1 cellular context compared by ENCODE assay signal in the genomic region with DNA sequence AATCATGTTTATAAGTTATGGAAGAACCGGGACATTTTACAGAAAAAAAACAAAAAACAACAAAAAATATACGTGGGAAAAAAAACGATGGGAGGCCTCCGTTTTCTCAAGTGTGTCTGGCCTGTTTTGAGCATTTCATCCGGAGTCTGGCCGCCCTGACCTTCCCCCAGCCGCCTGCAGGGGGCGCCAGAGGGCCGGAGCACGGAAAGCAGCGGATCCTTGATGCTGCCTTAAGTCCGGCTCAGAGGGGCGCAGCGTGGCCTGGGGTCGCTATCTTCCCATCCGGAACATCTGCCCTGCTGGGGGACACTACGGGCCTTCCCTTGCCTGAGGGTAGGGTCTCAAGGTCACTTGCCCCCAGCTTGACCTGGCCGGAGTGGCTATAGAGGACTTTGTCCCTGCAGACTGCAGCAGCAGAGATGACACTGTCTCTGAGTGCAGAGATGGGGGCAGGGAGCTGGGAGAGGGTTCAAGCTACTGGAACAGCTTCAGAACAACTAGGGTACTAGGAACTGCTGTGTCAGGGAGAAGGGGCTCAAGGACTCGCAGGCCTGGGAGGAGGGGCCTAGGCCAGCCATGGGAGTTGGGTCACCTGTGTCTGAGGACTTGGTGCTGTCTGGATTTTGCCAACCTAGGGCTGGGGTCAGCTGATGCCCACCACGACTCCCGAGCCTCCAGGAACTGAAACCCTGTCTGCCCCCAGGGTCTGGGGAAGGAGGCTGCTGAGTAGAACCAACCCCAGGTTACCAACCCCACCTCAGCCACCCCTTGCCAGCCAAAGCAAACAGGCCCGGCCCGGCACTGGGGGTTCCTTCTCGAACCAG.
TF ChIP-seq lines count a peak whose summit lies in the region.

No MANE protein-coding gene starts in this region.

TF ChIP-seq in WTC11, 78 proteins besides CTCF, POLR2A, EP300 and RAD21 (continued from another document):
- TF ChIP-seq IRF2 (CRISPR knock-in tag; IDR thresholded peaks at IDR 0.05; ENCODE audit: borderline replicate concordance, low read depth) (no peak), ZNF512 (CRISPR knock-in tag; IDR thresholded peaks at IDR 0.05; ENCODE audit: borderline replicate concordance) (no peak), RELA (CRISPR knock-in tag; IDR thresholded peaks at IDR 0.05; ENCODE audit: borderline replicate concordance) (peak; percentile 61; the same call in 1 of the 2 replicates)
- TF ChIP-seq, protein P1, sequence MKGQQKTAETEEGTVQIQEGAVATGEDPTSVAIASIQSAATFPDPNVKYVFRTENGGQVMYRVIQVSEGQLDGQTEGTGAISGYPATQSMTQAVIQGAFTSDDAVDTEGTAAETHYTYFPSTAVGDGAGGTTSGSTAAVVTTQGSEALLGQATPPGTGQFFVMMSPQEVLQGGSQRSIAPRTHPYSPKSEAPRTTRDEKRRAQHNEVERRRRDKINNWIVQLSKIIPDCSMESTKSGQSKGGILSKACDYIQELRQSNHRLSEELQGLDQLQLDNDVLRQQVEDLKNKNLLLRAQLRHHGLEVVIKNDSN (CRISPR knock-in tag; IDR thresholded peaks at IDR 0.05): 0 out of 2 replicates have a peak, but pooled peaks have one; percentile 13
